24 cellular contexts compared by ENCODE assay signal in genomic region chr1:185939142-185939541, GRCh38.
DNase-seq lines count a peak whose midpoint lies in the region; ATAC-seq and TF ChIP-seq lines count a peak whose summit lies in the region.
"Had no signal": no experiment of that assay in that cellular context is flagged by ENCODE, and none has a peak within 500 bp of the region (broad histone marks: within the 10 kb centered on the region; RNA-seq: fewer than 3 reads in every experiment).

No MANE protein-coding gene starts in this region.

- in situ Hi-C loops in SK-MEL-5 (cut with HindIII; ENCODE audit: low pct_unique_long_range_greater_than_20kb, low sequenced_read_pairs), result no loop called here

- TF ChIP-seq CTCF in suprapubic skin (IDR thresholded peaks at IDR 0.05), result no peak

- DNase-seq in A172 (ENCODE audit: low spot score), result peak; percentile 32
- DNase-seq in H4 (ENCODE audit: low spot score), result peak; percentile 60
- peak; percentile 97 for DNase-seq in SK-MEL-5 (ENCODE audit: low read depth, low spot score)
- peak; percentile 96 for DNase-seq in foreskin melanocyte
- DNase-seq in DMS79 (lab: John Stamatoyannopoulos, UW), result no peak
- no peak for DNase-seq in suprapubic skin (ENCODE audit: low spot score in 2 of 2)
- no peak for DNase-seq in HuH-7.5 (ENCODE audit: low spot score)
- DNase-seq: activated CD4-positive, alpha-beta T cell treated with anti-CD3 and anti-CD28 coated beads for 48 hours; activated naive CD8-positive, alpha-beta T cell treated with anti-CD3 and anti-CD28 coated beads for 36 hours; cortex of kidney; GOT3; NCI-H1417; NCI-H2107; NCI-H524; retina; stimulated activated CD4-positive, alpha-beta T cell treated with anti-CD3 and anti-CD28 coated beads, Interleukin-12 subunit alpha, Interleukin-12 subunit beta, amount 100 ng/mL, for 4 hours; stimulated activated CD8-positive, alpha-beta memory T cell treated with anti-CD3 and anti-CD28 coated beads, Interleukin-4, amount 100 ng/mL, for 48 hours; SW 1271 had no signal

- H3K27me3 ChIP-seq in suprapubic skin, result no peaks in the 10 kb centered on the region
- H3K27me3 ChIP-seq: BLaER1, breast epithelium had no signal

- TF ChIP-seq EP300 in suprapubic skin (IDR thresholded peaks at IDR 0.05), result no peak

- no peak for ATAC-seq in HG03045 (IDR thresholded peaks at IDR 0.05; ENCODE audit: unreplicated experiment)
- ATAC-seq: A549 had no signal

- 68% methylated on average over 3 of the region's 3 CpGs for WGBS in suprapubic skin

- no peak overlapping the region for H3K27ac ChIP-seq in suprapubic skin
- H3K27ac ChIP-seq: A549, BLaER1, breast epithelium, RWPE1 had no signal

- H3K4me3 ChIP-seq in suprapubic skin, result no peak overlapping the region
- H3K4me3 ChIP-seq: A549, BLaER1, breast epithelium, lung had no signal

- no peak for TF ChIP-seq POLR2A in suprapubic skin (IDR thresholded peaks at IDR 0.05)

- H3K36me3 ChIP-seq in suprapubic skin, result no peaks in the 10 kb centered on the region
- H3K36me3 ChIP-seq: BLaER1, breast epithelium had no signal

- H3K4me1 ChIP-seq in suprapubic skin, result no peaks in the 10 kb centered on the region
- H3K4me1 ChIP-seq: A549, BLaER1, breast epithelium had no signal

- H3K9me3 ChIP-seq in suprapubic skin, result no peaks in the 10 kb centered on the region
- H3K9me3 ChIP-seq: BLaER1, breast epithelium had no signal

Comparison
In these comparisons a context has a peak if more than half of its experiments do, and no peak if none do; other contexts are left out.
1. DNase-seq: peak in A172 (single experiment), H4 (single experiment), SK-MEL-5 (single experiment) and foreskin melanocyte (single experiment); none in DMS79 (single experiment), suprapubic skin (0 of 2) and HuH-7.5 (single experiment).